ENCODE assay signal across 9 cellular contexts in genomic region chr7:29430279-29430949, GRCh38.
"Had no signal": no experiment of that assay in that cellular context is flagged by ENCODE, and none has a peak within 500 bp of the region (broad histone marks: within the 10 kb centered on the region; RNA-seq: fewer than 3 reads in every experiment).

No MANE protein-coding gene starts in this region.

- H3K27ac ChIP-seq: GM23248 had no signal

- H3K9me3 Mint-ChIP-seq: H9, HFFc6, IgD-negative memory B cell had no signal

- DNase-seq: GM23248, H9, HFFc6, KG1 had no signal

- H2AFZ ChIP-seq: GM23248 had no signal

- H3K4me3 ChIP-seq: GM23248 had no signal

- ATAC-seq: HCT116, HepG2 had no signal

- FAIRE-seq: H1, H54, HepG2 had no signal

- H3K9ac ChIP-seq: GM23248 had no signal

- H3K4me3 Mint-ChIP-seq: H9, HFFc6, IgD-negative memory B cell had no signal

- H3K27ac Mint-ChIP-seq: H9, HFFc6, IgD-negative memory B cell had no signal
